Comparison of ENCODE assay signal across 9 cellular contexts in the genomic region with DNA sequence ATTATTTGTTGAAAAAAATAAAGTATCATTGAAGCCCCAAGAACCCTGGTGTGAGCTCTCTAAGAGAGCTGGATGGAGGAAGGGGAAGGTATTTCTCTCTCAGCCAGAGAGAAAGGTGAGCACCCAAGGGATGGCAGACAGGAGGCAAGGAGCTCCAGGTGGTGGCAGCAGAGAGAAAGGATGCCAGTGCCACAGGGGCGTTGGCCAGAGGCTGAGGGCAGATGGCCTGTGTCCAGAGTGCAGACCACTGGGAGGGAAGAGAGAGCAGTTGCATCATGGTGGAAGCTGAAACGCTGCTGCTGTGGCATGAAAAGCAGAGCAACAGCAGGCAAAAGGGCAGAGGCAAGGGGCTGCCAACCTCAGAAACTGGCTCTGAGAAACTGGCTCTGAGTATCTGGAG. TPM values are rescaled to one million over a fixed set of nuclear protein-coding genes. Genes with fewer than 3 reads are reported as not detected.
DNase-seq lines count a peak whose midpoint lies in the region; ATAC-seq and TF ChIP-seq lines count a peak whose summit lies in the region.
"Had no signal": no experiment of that assay in that cellular context is flagged by ENCODE, and none has a peak within 500 bp of the region (broad histone marks: within the 10 kb centered on the region; RNA-seq: fewer than 3 reads in every experiment).

No MANE protein-coding gene starts in this region.

- H3K4me1 Mint-ChIP-seq in activated CD4-positive, alpha-beta T cell treated with anti-CD3 and anti-CD28 coated beads, Interleukin-2, amount 10 ng/mL, durations not matched to agents 7 days and 5 days: peaks cover 25% of the 10 kb centered on the region

- no peak overlapping the region for H3K18ac ChIP-seq in mesendoderm (ENCODE audit: low read length)

- TF ChIP-seq RAD21 in Ishikawa (IDR thresholded peaks at IDR 0.05; ENCODE audit: low read depth): peak; percentile 84

- no CpG with 5 or more reads among the region's 2 CpGs for WGBS in mesendoderm (ENCODE audit: extremely low coverage, insufficient coverage, low lambda C conversion rate)

- peaks cover 18% of the 10 kb centered on the region for H3K27me3 Mint-ChIP-seq in activated CD4-positive, alpha-beta T cell treated with anti-CD3 and anti-CD28 coated beads, Interleukin-2, amount 10 ng/mL, durations not matched to agents 7 days and 5 days

- H2BK15ac ChIP-seq in mesendoderm (replicated peaks; ENCODE audit: low read depth): no peak overlapping the region

- no peak overlapping the region for H2BK120ac ChIP-seq in mesendoderm (ENCODE audit: low read depth, low read length)

- no peak overlapping the region for H4K5ac ChIP-seq in mesendoderm (ENCODE audit: low read length)

- peak overlapping the region; percentile 51 for H3K9ac ChIP-seq in adipocyte (ENCODE audit: low read length)
- no peak overlapping the region for H3K9ac ChIP-seq in mesendoderm (ENCODE audit: low read length)

- H3K4me2 ChIP-seq in mesendoderm (ENCODE audit: low read length): no peak overlapping the region

- DNase-seq in EH (ENCODE audit: low read depth) (peak; percentile 22), adipocyte (ENCODE audit: low read depth) (peak; percentile 48), mesendoderm (peak; percentile 50), Kasumi-1 (lab: John Stamatoyannopoulos, UW) (no peak), cortex of kidney (lab: John Stamatoyannopoulos, UW) (no peak)
- no peak for DNase-seq in activated CD4-positive, alpha-beta T cell treated with anti-CD3 and anti-CD28 coated beads, Interleukin-2, amount 10 ng/mL, durations not matched to agents 7 days and 5 days

- POLR2A ChIA-PET in activated CD4-positive, alpha-beta T cell treated with anti-CD3 and anti-CD28 coated beads, Interleukin-2, amount 10 ng/mL, durations not matched to agents 7 days and 5 days (lab: Charles Lee): no interaction called here

- no peak overlapping the region for H4K8ac ChIP-seq in mesendoderm (ENCODE audit: low read depth, low read length)

- no peak overlapping the region for H2AK5ac ChIP-seq in mesendoderm (ENCODE audit: low read length)

- H3K79me1 ChIP-seq in mesendoderm (ENCODE audit: low read length): no peaks in the 10 kb centered on the region

- no peaks in the 10 kb centered on the region for H3K79me2 ChIP-seq in mesendoderm (ENCODE audit: control insufficient read depth, insufficient read depth, low read length)

- TF ChIP-seq EP300 in Ishikawa (IDR thresholded peaks at IDR 0.05; ENCODE audit: borderline replicate concordance): no peak

- no peak overlapping the region for H2BK5ac ChIP-seq in mesendoderm (ENCODE audit: low read length)

- H3K4me3 Mint-ChIP-seq in activated CD4-positive, alpha-beta T cell treated with anti-CD3 and anti-CD28 coated beads, Interleukin-2, amount 10 ng/mL, durations not matched to agents 7 days and 5 days: no peak overlapping the region

- CTCF ChIA-PET in activated CD4-positive, alpha-beta T cell treated with anti-CD3 and anti-CD28 coated beads, Interleukin-2, amount 10 ng/mL, durations not matched to agents 7 days and 5 days (lab: Charles Lee): interaction anchor here (0.9 to 1.4 kb wide), 4 partner anchors 8 to 19 kb away, joined by 3 to 4 read pairs (median 4); a partner anchor contains a TSS

- H3K9me3 Mint-ChIP-seq in activated CD4-positive, alpha-beta T cell treated with anti-CD3 and anti-CD28 coated beads, Interleukin-2, amount 10 ng/mL, durations not matched to agents 7 days and 5 days: no peaks in the 10 kb centered on the region

- no peak overlapping the region for H3K23ac ChIP-seq in mesendoderm (ENCODE audit: low read length)

- no peaks in the 10 kb centered on the region for H3K36me3 Mint-ChIP-seq in activated CD4-positive, alpha-beta T cell treated with anti-CD3 and anti-CD28 coated beads, Interleukin-2, amount 10 ng/mL, durations not matched to agents 7 days and 5 days (ENCODE audit: low read depth)

- H3K27me3 ChIP-seq in adipocyte (replicated peaks; ENCODE audit: control insufficient read depth, insufficient read depth, low read length) (no peaks in the 10 kb centered on the region), mesendoderm (ENCODE audit: insufficient read depth, low read length, poor library complexity) (no peaks in the 10 kb centered on the region)

- H3K4me3 ChIP-seq in adipocyte (ENCODE audit: low read length) (no peak overlapping the region), mesendoderm (ENCODE audit: low read length) (no peak overlapping the region)

- H3K4ac ChIP-seq in mesendoderm (ENCODE audit: low read depth, low read length): no peak overlapping the region

- H3K56ac ChIP-seq in mesendoderm (ENCODE audit: low read length): no peak overlapping the region

- H3K36me3 ChIP-seq in adipocyte (ENCODE audit: control insufficient read depth, insufficient read depth, low read length, severe bottlenecking) (no peaks in the 10 kb centered on the region), mesendoderm (ENCODE audit: control insufficient read depth, insufficient read depth, low read length) (no peaks in the 10 kb centered on the region)

- H3K4me1 ChIP-seq in adipocyte (ENCODE audit: control insufficient read depth, insufficient read depth, low read length) (peaks cover 76% of the 10 kb centered on the region), mesendoderm (ENCODE audit: control insufficient read depth, low read depth, low read length) (no peaks in the 10 kb centered on the region)

- ATAC-seq in HG03139 (IDR thresholded peaks at IDR 0.05; ENCODE audit: unreplicated experiment): no peak

- H3K9me3 ChIP-seq in adipocyte (ENCODE audit: control insufficient read depth, low read length): no peaks in the 10 kb centered on the region

- no peak overlapping the region for H3K27ac ChIP-seq in mesendoderm (ENCODE audit: low read depth, low read length)
- H3K27ac ChIP-seq: HL-60 had no signal

- H3K27ac Mint-ChIP-seq in activated CD4-positive, alpha-beta T cell treated with anti-CD3 and anti-CD28 coated beads, Interleukin-2, amount 10 ng/mL, durations not matched to agents 7 days and 5 days: no peak overlapping the region

TF ChIP-seq in Ishikawa, 13 proteins besides CTCF, POLR2A, EP300 and RAD21:
- TF ChIP-seq, protein P1, sequence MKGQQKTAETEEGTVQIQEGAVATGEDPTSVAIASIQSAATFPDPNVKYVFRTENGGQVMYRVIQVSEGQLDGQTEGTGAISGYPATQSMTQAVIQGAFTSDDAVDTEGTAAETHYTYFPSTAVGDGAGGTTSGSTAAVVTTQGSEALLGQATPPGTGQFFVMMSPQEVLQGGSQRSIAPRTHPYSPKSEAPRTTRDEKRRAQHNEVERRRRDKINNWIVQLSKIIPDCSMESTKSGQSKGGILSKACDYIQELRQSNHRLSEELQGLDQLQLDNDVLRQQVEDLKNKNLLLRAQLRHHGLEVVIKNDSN (IDR thresholded peaks at IDR 0.05): no peak
- TF ChIP-seq NFIC (IDR thresholded peaks at IDR 0.05): 0 out of 2 replicates have a peak, but pooled peaks have one; percentile 16

RNA-seq across cellular contexts. Expression of a gene that starts 8.5 kb away (rescaled TPM):
- 5.4 TPM for polyA plus RNA-seq in mesendoderm (2013, experiment 1 of 2)
- polyA plus RNA-seq in mesendoderm (2013, experiment 2 of 2): 5.8 TPM
- total RNA-seq in activated CD4-positive, alpha-beta T cell treated with anti-CD3 and anti-CD28 coated beads, Interleukin-2, amount 10 ng/mL, durations not matched to agents 7 days and 5 days: 1 to 10 TPM; 1.4 to 1.6 TPM

Comparison
In these comparisons a context has a peak if more than half of its experiments do, and no peak if none do; other contexts are left out.
1. DNase-seq: peak in EH (single experiment), adipocyte (single experiment) and mesendoderm (single experiment); none in Kasumi-1 (0 of 2), cortex of kidney (single experiment) and activated CD4-positive, alpha-beta T cell treated with anti-CD3 and anti-CD28 coated beads, Interleukin-2, amount 10 ng/mL, durations not matched to agents 7 days and 5 days (single experiment).